Comparison of ENCODE assay signal across 21 cellular contexts in genomic region chr10:59177862-59178235, GRCh38. TPM values are rescaled to one million over a fixed set of nuclear protein-coding genes. Genes with fewer than 3 reads are reported as not detected.
A peak's percentile ranks its signal among the peaks of the same experiment; 100 is the strongest.
DNase-seq lines count a peak whose midpoint lies in the region; ATAC-seq, FAIRE-seq and TF ChIP-seq lines count a peak whose summit lies in the region.
"Had no signal": no experiment of that assay in that cellular context is flagged by ENCODE, and none has a peak within 500 bp of the region (broad histone marks: within the 10 kb centered on the region; RNA-seq: fewer than 3 reads in every experiment).

No MANE protein-coding gene starts in this region.

- no peaks in the 10 kb centered on the region for H3K36me3 ChIP-seq in HepG2 (replicated peaks in 1 of 2; ENCODE audit: control insufficient read depth in 1 of 2, insufficient read depth in 2 of 2, low read length in 2 of 2)
- no peaks in the 10 kb centered on the region for H3K36me3 ChIP-seq in right lobe of liver
- H3K36me3 ChIP-seq in left lung = no peaks in the 10 kb centered on the region
- H3K36me3 ChIP-seq: sigmoid colon, thoracic aorta had no signal

- no peak for TF ChIP-seq POLR2A in HepG2 (IDR thresholded peaks at IDR 0.05; ENCODE audit: insufficient read depth in 1 of 2, low read depth in 2 of 2, low read length in 2 of 2)
- no peak for TF ChIP-seq POLR2A in right lobe of liver (IDR thresholded peaks at IDR 0.05)
- TF ChIP-seq POLR2A in GM12891 (IDR thresholded peaks at IDR 0.05; ENCODE audit: low read depth, low read length) = no peak

- no peak overlapping the region for H2AFZ ChIP-seq in HepG2 (ENCODE audit: low read length)

- POLR2A ChIA-PET in HepG2 (lab: Yijun Ruan, JAX) = interaction anchor here (1.1 to 8.9 kb wide), 3 partner anchors 34 to 212 kb away, joined by 3 to 107 read pairs (median 84); no protein-coding TSS in a partner anchor

- peak overlapping the region; percentile 91 for H3K9ac ChIP-seq in HepG2 (ENCODE audit: insufficient read depth, low read depth, low read length)
- H3K9ac ChIP-seq: parathyroid adenoma had no signal

- H3K4me3 Mint-ChIP-seq in mesothelial cell of epicardium = peak overlapping the region; percentile 75
- H3K4me3 Mint-ChIP-seq: activated T-helper 1 cell treated with anti-CD3 and anti-CD28 coated beads, Interleukin-12 subunit alpha, Interleukin-12 subunit beta, Interleukin-2, Interleukin-4 antibody, amounts not matched to agents 30 ng/mL and 10 ng/mL and 1 ng/mL, durations not matched to agents 14 hours and 24 hours and 36 hours; CD4-positive, alpha-beta T cell; stimulated activated memory B cell treated with anti-CD40 and anti-IgM and Interleukin-4, amounts not matched to agents 10 μg/mL and 1 μg/mL and 100 μg/mL, for 72 hours had no signal

- TF ChIP-seq RAD21 in HepG2 (CRISPR knock-in tag; IDR thresholded peaks at IDR 0.05) = no peak

- peaks cover 97% of the 10 kb centered on the region for H3K79me2 ChIP-seq in HepG2 (ENCODE audit: insufficient read depth, low read length)
- H3K79me2 ChIP-seq: parathyroid adenoma had no signal

- no peaks in the 10 kb centered on the region for H3K9me3 Mint-ChIP-seq in mesothelial cell of epicardium
- H3K9me3 Mint-ChIP-seq: activated T-helper 1 cell treated with anti-CD3 and anti-CD28 coated beads, Interleukin-12 subunit alpha, Interleukin-12 subunit beta, Interleukin-2, Interleukin-4 antibody, amounts not matched to agents 30 ng/mL and 10 ng/mL and 1 ng/mL, durations not matched to agents 14 hours and 24 hours and 36 hours; CD4-positive, alpha-beta T cell had no signal

- H3K27ac ChIP-seq in HepG2 (ENCODE audit: extremely low read length, insufficient read depth, low read length) = peak overlapping the region; percentile 95
- no peak overlapping the region for H3K27ac ChIP-seq in right lobe of liver
- H3K27ac ChIP-seq in left lung = no peak overlapping the region
- H3K27ac ChIP-seq: coronary artery, parathyroid adenoma, sigmoid colon, thoracic aorta had no signal

- ATAC-seq in HepG2 (no peak), right lobe of liver (no peak), left lung (no peak)
- no peak for ATAC-seq in activated CD4-positive, CD25-positive, alpha-beta regulatory T cell treated with anti-CD3 and anti-CD28 coated beads, Interleukin-2, amount 50 U/mL, for 24 hours
- ATAC-seq: activated naive CD4-positive, alpha-beta T cell treated with anti-CD3 and anti-CD28 coated beads, Interleukin-2, amount 50 U/mL, for 72 hours; stimulated activated memory B cell treated with anti-CD40 and anti-IgM and Interleukin-4, amounts not matched to agents 10 μg/mL and 1 μg/mL and 100 μg/mL, for 72 hours had no signal

- in situ Hi-C loops in HepG2 (cut with HindIII; ENCODE audit: extremely low pct_ligation_motif_present, low pct_unique_long_range_greater_than_20kb) = loop anchor here (5.0 to 10.0 kb wide), 2 partner anchors 103 to 211 kb away; no protein-coding TSS in a partner anchor

- H3K4me1 ChIP-seq in HepG2 (ENCODE audit: insufficient read depth, low read length) = peaks cover 24% of the 10 kb centered on the region
- H3K4me1 ChIP-seq in right lobe of liver = no peaks in the 10 kb centered on the region
- H3K4me1 ChIP-seq in left lung = peaks cover 0 to 12% of the 10 kb centered on the region in 2 donors
- H3K4me1 ChIP-seq: parathyroid adenoma had no signal

- peaks cover 40% of the 10 kb centered on the region for H3K27me3 Mint-ChIP-seq in mesothelial cell of epicardium (ENCODE audit: low read depth)

- TF ChIP-seq CTCF in HepG2 (CRISPR knock-in tag; IDR thresholded peaks at IDR 0.05) (no peak), right lobe of liver (IDR thresholded peaks at IDR 0.05) (no peak), mesothelial cell of epicardium (IDR thresholded peaks at IDR 0.05; ENCODE audit: unreplicated experiment) (no peak), left lung (IDR thresholded peaks at IDR 0.05) (no peak)

- no peak for DNase-seq in HepG2 (ENCODE audit: low spot score)
- no peak for DNase-seq in right lobe of liver
- no peak for DNase-seq in mesothelial cell of epicardium (ENCODE audit: low spot score in 2 of 2, unreplicated experiment in 2 of 2)
- no peak for DNase-seq in activated CD4-positive, CD25-positive, alpha-beta regulatory T cell (lab: John Stamatoyannopoulos, UW)
- no peak for DNase-seq in GM12891 (ENCODE audit: insufficient read length, low spot score)
- DNase-seq in left lung = no peak
- DNase-seq: CD4-positive, alpha-beta T cell; DND-41; NCI-H187 treated with DMSO at 0.1 percent for 48 hours; sigmoid colon had no signal

- no peak overlapping the region for H3K27ac Mint-ChIP-seq in mesothelial cell of epicardium
- H3K27ac Mint-ChIP-seq: activated naive CD4-positive, alpha-beta T cell treated with anti-CD3 and anti-CD28 coated beads, Interleukin-2, amount 50 U/mL, for 72 hours; activated T-helper 1 cell treated with anti-CD3 and anti-CD28 coated beads, Interleukin-12 subunit alpha, Interleukin-12 subunit beta, Interleukin-2, Interleukin-4 antibody, amounts not matched to agents 30 ng/mL and 10 ng/mL and 1 ng/mL, durations not matched to agents 14 hours and 24 hours and 36 hours; CD4-positive, alpha-beta T cell; stimulated activated memory B cell treated with anti-CD40 and anti-IgM and Interleukin-4, amounts not matched to agents 10 μg/mL and 1 μg/mL and 100 μg/mL, for 72 hours had no signal

- CTCF ChIA-PET in HepG2 (lab: Yijun Ruan, JAX; ENCODE audit: low intra/inter-chr PET ratio, low total read pairs) = no interaction called here

- BruUV-seq in HepG2 (replicated peaks; lab: Mats Ljungman, UMichigan) = TSS peak; percentile 53

- intact Hi-C loops in HepG2 (cut with micrococcal nuclease; ENCODE audit: unreplicated experiment) (loop anchor here (1.0 to 5.0 kb wide), 4 partner anchors 105 to 211 kb away; no protein-coding TSS in a partner anchor), right lobe of liver (cut with DNase I) (no loop called here), left lung (cut with DNase I) (no loop called here)

- H3K27me3 ChIP-seq in HepG2 (ENCODE audit: control insufficient read depth in 1 of 2, insufficient read depth in 2 of 2, low read length in 2 of 2) (no peaks in the 10 kb centered on the region; a peak in 1 of 5 replicates), right lobe of liver (no peaks in the 10 kb centered on the region), left lung (peaks cover 22 to 47% of the 10 kb centered on the region in 2 donors)

- no peaks in the 10 kb centered on the region for H3K36me3 Mint-ChIP-seq in mesothelial cell of epicardium
- H3K36me3 Mint-ChIP-seq: stimulated activated memory B cell treated with anti-CD40 and anti-IgM and Interleukin-4, amounts not matched to agents 10 μg/mL and 1 μg/mL and 100 μg/mL, for 72 hours had no signal

- peak overlapping the region; percentile 92 for H3K4me2 ChIP-seq in HepG2 (ENCODE audit: low read depth, low read length)

- no peaks in the 10 kb centered on the region for H3K9me3 ChIP-seq in HepG2 (ENCODE audit: low read length)
- H3K9me3 ChIP-seq in right lobe of liver = no peaks in the 10 kb centered on the region
- no peaks in the 10 kb centered on the region for H3K9me3 ChIP-seq in left lung
- H3K9me3 ChIP-seq: sigmoid colon, thoracic aorta had no signal

- FAIRE-seq in HepG2 (lab: Jason Lieb, UNC) (no peak), colon (lab: Jason Lieb, UNC) (peak; percentile 82), GM12891 (lab: Jason Lieb, UNC) (no peak)

- TF ChIP-seq EP300 in HepG2 (IDR thresholded peaks at IDR 0.05; ENCODE audit: low read depth in 2 of 2, low read length in 2 of 2) = no peak
- no peak for TF ChIP-seq EP300 in HepG2 (CRISPR knock-in tag; IDR thresholded peaks at IDR 0.05; ENCODE audit: borderline replicate concordance)

- H3K4me3 ChIP-seq in HepG2 (replicated peaks in 1 of 3; ENCODE audit: insufficient read depth in 1 of 3, low read depth in 2 of 3, low read length in 3 of 3) (peak overlapping the region; percentile 82 to 99 (median 89)), right lobe of liver (no peak overlapping the region), left lung (no peak overlapping the region)

- 1% methylated on average over 4 of the region's 4 CpGs for WGBS in HepG2 (ENCODE audit: low lambda C conversion rate)
- WGBS in right lobe of liver (ENCODE audit: insufficient coverage, low coverage, low lambda C conversion rate, missing lambda C conversion rate) = 40% methylated on average over 4 of the region's 4 CpGs

- H4K20me1 ChIP-seq in HepG2 (ENCODE audit: insufficient read depth, low read length) = peaks cover 25% of the 10 kb centered on the region

- peaks cover 10% of the 10 kb centered on the region for H3K4me1 Mint-ChIP-seq in mesothelial cell of epicardium
- H3K4me1 Mint-ChIP-seq: stimulated activated memory B cell treated with anti-CD40 and anti-IgM and Interleukin-4, amounts not matched to agents 10 μg/mL and 1 μg/mL and 100 μg/mL, for 72 hours had no signal

TF ChIP-seq in HepG2, 621 proteins besides CTCF, POLR2A, EP300 and RAD21 (continues in another document):
- peak; percentile 57 for TF ChIP-seq RBFOX2 (IDR thresholded peaks at IDR 0.05; ENCODE audit: low read depth, low read length)

RNA-seq across cellular contexts. Expression of gene PHYHIPL, which starts 1.4 kb away (rescaled TPM):
- total RNA-seq in HepG2 (2016; rRNA removed; fragmentation: Illumina TruSeq; extraction: Trizol) (40.6 and 55.7 TPM in 2 replicates), right lobe of liver (under 1 TPM; 0.49 to 1.00 (median 0.75) TPM), mesothelial cell of epicardium (0.24 to 0.56 TPM (median 0.50 TPM) in 3 replicates), left lung (not detected)
- 16.9 and 17.7 TPM in 2 replicates for total RNA-seq in HepG2 (2016; cell fraction: cytosol; rRNA removed; fragmentation: Illumina TruSeq; extraction: Trizol; ENCODE audit: low read depth)
- 42.3 and 58.0 TPM in 2 replicates for total RNA-seq in HepG2 (2016; cell fraction: insoluble cytoplasmic fraction; rRNA removed; fragmentation: Illumina TruSeq; extraction: Trizol)
- total RNA-seq in HepG2 (2016; cell fraction: membrane; rRNA removed; fragmentation: Illumina TruSeq; extraction: Trizol) = 43.2 and 46.3 TPM in 2 replicates
- 52.9 and 59.2 TPM in 2 replicates for total RNA-seq in HepG2 (2016; cell fraction: nucleus; rRNA removed; fragmentation: Illumina TruSeq; extraction: Trizol)
- 56.9 and 78.5 TPM in 2 replicates for polyA plus RNA-seq in HepG2 (2011; rRNA removed)
- polyA plus RNA-seq in HepG2 (2011; cell fraction: cytosol; rRNA removed) = 36.6 and 67.7 TPM in 2 replicates
- polyA plus RNA-seq in HepG2 (2011; cell fraction: nucleus; rRNA removed) = 24.8 and 28.7 TPM in 2 replicates
- 88.6 and 96.5 TPM in 2 replicates for polyA plus RNA-seq in HepG2 (2012)
- polyA plus RNA-seq in HepG2 (2016; cell fraction: cytosol; fragmentation: Illumina TruSeq; extraction: Trizol; ENCODE audit: low read depth) = 17.2 and 22.6 TPM in 2 replicates
- polyA plus RNA-seq in HepG2 (2016; cell fraction: insoluble cytoplasmic fraction; fragmentation: Illumina TruSeq; extraction: Trizol; ENCODE audit: low read depth) = 94.0 and 99.4 TPM in 2 replicates
- polyA plus RNA-seq in HepG2 (2016; cell fraction: membrane; fragmentation: Illumina TruSeq; extraction: Trizol; ENCODE audit: low read depth) = 36.8 and 37.8 TPM in 2 replicates
- 48.4 and 51.0 TPM in 2 replicates for polyA plus RNA-seq in HepG2 (2016; cell fraction: nucleus; fragmentation: Illumina TruSeq; extraction: Trizol; ENCODE audit: insufficient read depth, low read depth)
- 72.4 TPM in 1 of 2 replicates, not detected in the other for polyA minus RNA-seq in HepG2 (2011; rRNA and poly(A)+ RNA removed; ENCODE audit: low replicate concordance)
- polyA minus RNA-seq in HepG2 (2011; cell fraction: cytosol; rRNA and poly(A)+ RNA removed) = 89.7 and 93.4 TPM in 2 replicates
- 203 and 263 TPM in 2 replicates for polyA minus RNA-seq in HepG2 (2011; cell fraction: nucleus; rRNA and poly(A)+ RNA removed)
- polyA plus RNA-seq in GM12891 (2012; ENCODE audit: low read depth, missing spikeins) = not detected
- total RNA-seq: activated naive CD4-positive, alpha-beta T cell treated with anti-CD3 and anti-CD28 coated beads, Interleukin-2, amount 50 U/mL, for 72 hours; activated T-helper 1 cell treated with anti-CD3 and anti-CD28 coated beads, Interleukin-12 subunit alpha, Interleukin-12 subunit beta, Interleukin-2, Interleukin-4 antibody, amounts not matched to agents 30 ng/mL and 10 ng/mL and 1 ng/mL, durations not matched to agents 14 hours and 24 hours and 36 hours; CD4-positive, alpha-beta T cell; endothelial cell of umbilical vein; HT-29; myocyte had no signal
- polyA plus RNA-seq: endothelial cell of umbilical vein had no signal

Comparison
In these comparisons a context has a peak if more than half of its experiments do, and no peak if none do; other contexts are left out.
1. H3K4me3 ChIP-seq: peak in HepG2 (3 of 3); none in right lobe of liver (0 of 3) and left lung (0 of 2).
2. RNA of gene PHYHIPL, which starts 1.4 kb away (total RNA-seq): 16.9 to 59.2 TPM in HepG2; 0.49 to 1.00 TPM in right lobe of liver, 0.24 to 0.56 TPM in mesothelial cell of epicardium and not detected in left lung; every median in the first group is over 4 times any median in the second.